In genomic region chr5:168680395-168680794, GRCh38 we compare ENCODE assay signal across 20 cellular contexts.
"Had no signal": no experiment of that assay in that cellular context is flagged by ENCODE, and none has a peak within 500 bp of the region (broad histone marks: within the 10 kb centered on the region; RNA-seq: fewer than 3 reads in every experiment).

No MANE protein-coding gene starts in this region.

- H2AFZ ChIP-seq: neural progenitor cell had no signal

- H3K27ac ChIP-seq: foreskin keratinocyte, neural progenitor cell, suprapubic skin, VCaP had no signal

- H3K9me3 Mint-ChIP-seq: activated CD4-positive, alpha-beta memory T cell treated with anti-CD3 and anti-CD28 coated beads, Interleukin-2, amount 10 ng/mL, durations not matched to agents 7 days and 5 days; activated naive CD4-positive, alpha-beta T cell treated with anti-CD3 and anti-CD28 coated beads, Interleukin-2, amount 10 ng/mL, durations not matched to agents 7 days and 5 days; endodermal cell; naive B cell; neural progenitor cell; stimulated activated naive CD8-positive, alpha-beta T cell treated with anti-CD3 and anti-CD28 coated beads, Interleukin-15, Interleukin-2, amounts not matched to agents 100 ng/mL and 50 ng/mL, for 24 hours had no signal

- H3K36me3 Mint-ChIP-seq: activated CD8-positive, alpha-beta memory T cell treated with anti-CD3 and anti-CD28 coated beads, Interleukin-2, amount 10 ng/mL, durations not matched to agents 7 days and 5 days; activated naive CD4-positive, alpha-beta T cell treated with anti-CD3 and anti-CD28 coated beads, Interleukin-2, amount 10 ng/mL, durations not matched to agents 7 days and 5 days; naive B cell; neural progenitor cell had no signal

- H3K27me3 ChIP-seq: cardiac muscle cell, foreskin keratinocyte, neural progenitor cell, suprapubic skin, upper lobe of left lung had no signal

- H3K9me3 ChIP-seq: mucosa of descending colon, suprapubic skin, upper lobe of left lung had no signal

- H3K27ac Mint-ChIP-seq: activated CD4-positive, alpha-beta memory T cell treated with anti-CD3 and anti-CD28 coated beads, Interleukin-2, amount 10 ng/mL, durations not matched to agents 7 days and 5 days; activated CD8-positive, alpha-beta memory T cell treated with anti-CD3 and anti-CD28 coated beads, Interleukin-2, amount 10 ng/mL, durations not matched to agents 7 days and 5 days; endodermal cell; neural progenitor cell; progenitor cell of endocrine pancreas had no signal

- DNase-seq: activated CD4-positive, alpha-beta memory T cell treated with anti-CD3 and anti-CD28 coated beads, Interleukin-2, amount 10 ng/mL, durations not matched to agents 7 days and 5 days; activated CD8-positive, alpha-beta memory T cell treated with anti-CD3 and anti-CD28 coated beads, Interleukin-2, amount 10 ng/mL, durations not matched to agents 7 days and 5 days; activated naive CD4-positive, alpha-beta T cell treated with anti-CD3 and anti-CD28 coated beads, Interleukin-2, amount 10 ng/mL, durations not matched to agents 7 days and 5 days; endodermal cell; foreskin keratinocyte; kidney; mammary epithelial cell; mucosa of descending colon; naive B cell; stimulated activated CD4-positive, alpha-beta T cell treated with anti-CD3 and anti-CD28 coated beads, Interleukin-15, amount 100 ng/mL, for 24 hours; stimulated activated CD4-positive, alpha-beta T cell treated with anti-CD3 and anti-CD28 coated beads, Interleukin-2, amount 100 ng/mL, for 48 hours; T-helper 2 cell; upper lobe of left lung had no signal

- H3K9ac ChIP-seq: neural progenitor cell had no signal

- H3K4me3 ChIP-seq: cardiac muscle cell, mucosa of descending colon, neural progenitor cell, skin epidermis, suprapubic skin, upper lobe of left lung had no signal

- H3K4me1 ChIP-seq: foreskin keratinocyte, neural progenitor cell had no signal

- H3K27me3 Mint-ChIP-seq: activated CD4-positive, alpha-beta memory T cell treated with anti-CD3 and anti-CD28 coated beads, Interleukin-2, amount 10 ng/mL, durations not matched to agents 7 days and 5 days; activated CD8-positive, alpha-beta memory T cell treated with anti-CD3 and anti-CD28 coated beads, Interleukin-2, amount 10 ng/mL, durations not matched to agents 7 days and 5 days; activated naive CD4-positive, alpha-beta T cell treated with anti-CD3 and anti-CD28 coated beads, Interleukin-2, amount 10 ng/mL, durations not matched to agents 7 days and 5 days; stimulated activated naive CD8-positive, alpha-beta T cell treated with anti-CD3 and anti-CD28 coated beads, Interleukin-15, Interleukin-2, amounts not matched to agents 100 ng/mL and 50 ng/mL, for 24 hours had no signal

- H3K4me3 Mint-ChIP-seq: activated CD4-positive, alpha-beta memory T cell treated with anti-CD3 and anti-CD28 coated beads, Interleukin-2, amount 10 ng/mL, durations not matched to agents 7 days and 5 days; activated CD8-positive, alpha-beta memory T cell treated with anti-CD3 and anti-CD28 coated beads, Interleukin-2, amount 10 ng/mL, durations not matched to agents 7 days and 5 days; activated naive CD4-positive, alpha-beta T cell treated with anti-CD3 and anti-CD28 coated beads, Interleukin-2, amount 10 ng/mL, durations not matched to agents 7 days and 5 days; endodermal cell; naive B cell; neural progenitor cell; stimulated activated naive CD8-positive, alpha-beta T cell treated with anti-CD3 and anti-CD28 coated beads, Interleukin-15, Interleukin-2, amounts not matched to agents 100 ng/mL and 50 ng/mL, for 24 hours had no signal

- H3K36me3 ChIP-seq: cardiac muscle cell, neural progenitor cell, suprapubic skin, upper lobe of left lung had no signal
